Comparison of ENCODE assay signal across 21 cellular contexts in the genomic region with DNA sequence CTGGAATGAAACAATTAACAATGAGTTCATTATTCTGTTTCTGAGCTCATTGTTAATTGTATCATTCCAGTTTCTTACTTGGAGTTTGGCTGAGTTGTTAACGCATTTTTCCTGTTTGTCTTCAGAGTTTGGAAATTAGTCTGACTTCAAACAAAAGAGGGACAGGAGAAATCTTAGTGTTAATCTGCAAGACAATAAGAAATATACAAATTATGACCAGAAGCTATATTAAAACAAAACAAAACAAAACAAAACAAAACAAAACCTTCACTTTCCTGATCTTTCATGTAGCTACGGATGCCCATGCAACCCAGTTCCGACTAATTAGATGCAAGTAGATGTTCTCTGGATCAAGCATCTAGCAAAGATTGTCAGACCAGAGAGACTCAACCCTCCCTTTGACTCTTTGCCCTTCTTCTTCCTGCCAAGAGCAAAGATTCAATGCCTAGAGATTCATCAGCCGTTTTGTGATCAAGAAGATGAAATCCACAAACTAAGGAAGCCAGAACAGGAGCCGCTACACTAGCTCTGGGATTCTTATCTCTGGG.
A peak's percentile ranks its signal among the peaks of the same experiment; 100 is the strongest.
DNase-seq lines count a peak whose midpoint lies in the region; ATAC-seq, FAIRE-seq and TF ChIP-seq lines count a peak whose summit lies in the region.
"Had no signal": no experiment of that assay in that cellular context is flagged by ENCODE, and none has a peak within 500 bp of the region (broad histone marks: within the 10 kb centered on the region; RNA-seq: fewer than 3 reads in every experiment).

No MANE protein-coding gene starts in this region.

- peaks cover 2% of the 10 kb centered on the region for H3K4me1 ChIP-seq in keratinocyte (ENCODE audit: control insufficient read depth, extremely low read depth, insufficient read depth, low read length)
- H3K4me1 ChIP-seq in osteoblast (ENCODE audit: insufficient read depth, low read length): no peaks in the 10 kb centered on the region
- peaks cover 0 to 12% (median 0%) of the 10 kb centered on the region in 9 donors for H3K4me1 ChIP-seq in heart right ventricle

- dilution Hi-C loops in keratinocyte (cut with MboI; ENCODE audit: extremely low pct_ligation_motif_present, low sequenced_read_pairs): no loop called here

- H3K79me2 ChIP-seq in keratinocyte (ENCODE audit: control insufficient read depth, insufficient read depth, low read length): no peaks in the 10 kb centered on the region
- no peaks in the 10 kb centered on the region for H3K79me2 ChIP-seq in osteoblast (ENCODE audit: insufficient read depth, low read length)

- H3K36me3 ChIP-seq in keratinocyte (ENCODE audit: control insufficient read depth in 2 of 2, extremely low read depth in 1 of 2, insufficient read depth in 2 of 2, low read length in 2 of 2): no peaks in the 10 kb centered on the region
- no peaks in the 10 kb centered on the region for H3K36me3 ChIP-seq in osteoblast (ENCODE audit: insufficient read depth, low read length)
- no peaks in the 10 kb centered on the region for H3K36me3 ChIP-seq in heart right ventricle
- H3K36me3 ChIP-seq: BLaER1 had no signal

- H3K9me1 ChIP-seq in keratinocyte (ENCODE audit: control insufficient read depth, extremely low read depth, insufficient read depth, low read length): no peaks in the 10 kb centered on the region

- DNase-seq in keratinocyte (ENCODE audit: low read depth, low spot score): no peak
- DNase-seq in osteoblast (ENCODE audit: insufficient read length, low spot score, missing footprints): peak; percentile 4
- DNase-seq in superior temporal gyrus (ENCODE audit: extremely low spot score): peak; percentile 65
- no peak for DNase-seq in heart right ventricle
- DNase-seq: CD4-positive, alpha-beta T cell; COR-L47; DMS79 treated with DMSO at 0.1 percent for 48 hours; H7; HFFc6; KBM-7; MM.1S; NCI-H1048; NCI-H1417 treated with DMSO at 0.1 percent for 48 hours; NCI-H187; NCI-H69; NK-92 treated with Interleukin-12 subunit alpha and Interleukin-12 subunit beta, amount 100 ng/mL, for 24 hours had no signal

- 55 to 61% methylated on average over 5 of the region's 5 CpGs for WGBS in heart right ventricle, 2 donors

- H3K4me3 ChIP-seq in keratinocyte (ENCODE audit: control insufficient read depth in 2 of 3, extremely low read depth in 1 of 3, insufficient read depth in 2 of 3, low read depth in 1 of 3, low read length in 3 of 3) (peak overlapping the region in 1 of 3 experiments; percentile 10), osteoblast (ENCODE audit: insufficient read depth, low read length) (no peak overlapping the region), heart right ventricle (no peak overlapping the region)
- H3K4me3 ChIP-seq: BLaER1 had no signal

- TF ChIP-seq CTCF in keratinocyte (optimal IDR thresholded peaks at IDR 0.05 in 1 of 3, IDR thresholded peaks at IDR 0.05 in 1 of 3, conservative IDR thresholded peaks at IDR 0.05 in 1 of 3; ENCODE audit: extremely low read depth in 1 of 3, insufficient read depth in 2 of 3, low read length in 3 of 3): no peak
- no peak for TF ChIP-seq CTCF in osteoblast (IDR thresholded peaks at IDR 0.05; ENCODE audit: extremely low read depth, low read depth, low read length)
- TF ChIP-seq CTCF in heart right ventricle (IDR thresholded peaks at IDR 0.05): no peak

- H3K27me3 ChIP-seq in keratinocyte (ENCODE audit: control insufficient read depth, extremely low read depth, insufficient read depth, low read length) (no peaks in the 10 kb centered on the region), osteoblast (ENCODE audit: insufficient read depth, low read length) (no peaks in the 10 kb centered on the region), heart right ventricle (no peaks in the 10 kb centered on the region)
- H3K27me3 ChIP-seq: BLaER1 had no signal

- H3K9ac ChIP-seq in keratinocyte (ENCODE audit: control insufficient read depth, extremely low read depth, insufficient read depth, low read length): no peak overlapping the region
- H3K9ac ChIP-seq: BLaER1 had no signal

- H3K4me2 ChIP-seq in keratinocyte (ENCODE audit: control insufficient read depth, extremely low read depth, insufficient read depth, low read depth, low read length): peak overlapping the region; percentile 10
- no peak overlapping the region for H3K4me2 ChIP-seq in osteoblast (ENCODE audit: insufficient read depth, low read length)
- H3K4me2 ChIP-seq: BLaER1 had no signal

- H3K27ac ChIP-seq in cingulate gyrus (ENCODE audit: low read depth, low read length) (peak overlapping the region; percentile 35), keratinocyte (ENCODE audit: control insufficient read depth, insufficient read depth, low read length) (no peak overlapping the region), osteoblast (ENCODE audit: low read depth, low read length) (no peak overlapping the region), heart right ventricle (no peak overlapping the region)
- H3K27ac ChIP-seq: BLaER1, HL-60 had no signal

- FAIRE-seq in keratinocyte (lab: Jason Lieb, UNC): peak; percentile 5

- intact Hi-C loops in heart right ventricle (cut with DNase I): no loop called here

- H2AFZ ChIP-seq in keratinocyte (ENCODE audit: control insufficient read depth, low read length): peak overlapping the region; percentile 22
- no peak overlapping the region for H2AFZ ChIP-seq in osteoblast (ENCODE audit: low read length)

- no peak for ATAC-seq in HG02970 (IDR thresholded peaks at IDR 0.05; ENCODE audit: low FRiP score, unreplicated experiment)
- no peak for ATAC-seq in HG02938 (IDR thresholded peaks at IDR 0.05; ENCODE audit: unreplicated experiment)
- no peak for ATAC-seq in heart right ventricle

- H3K9me3 ChIP-seq in keratinocyte (ENCODE audit: control insufficient read depth, low read depth, low read length) (no peaks in the 10 kb centered on the region), osteoblast (ENCODE audit: low read depth, low read length) (no peaks in the 10 kb centered on the region), heart right ventricle (peaks cover 0 to 16% (median 0%) of the 10 kb centered on the region in 11 donors)
- H3K9me3 ChIP-seq: BLaER1 had no signal

- H4K20me1 ChIP-seq in keratinocyte (ENCODE audit: control insufficient read depth, extremely low read depth, insufficient read depth, low read length) (no peaks in the 10 kb centered on the region), osteoblast (ENCODE audit: insufficient read depth, low read length) (no peaks in the 10 kb centered on the region)
- H4K20me1 ChIP-seq: BLaER1 had no signal

Comparison
In these comparisons a context has a peak if more than half of its experiments do, and no peak if none do; other contexts are left out.
1. DNase-seq: peak in osteoblast (single experiment) and superior temporal gyrus (single experiment); none in keratinocyte (single experiment) and heart right ventricle (0 of 2).